In the genomic region with DNA sequence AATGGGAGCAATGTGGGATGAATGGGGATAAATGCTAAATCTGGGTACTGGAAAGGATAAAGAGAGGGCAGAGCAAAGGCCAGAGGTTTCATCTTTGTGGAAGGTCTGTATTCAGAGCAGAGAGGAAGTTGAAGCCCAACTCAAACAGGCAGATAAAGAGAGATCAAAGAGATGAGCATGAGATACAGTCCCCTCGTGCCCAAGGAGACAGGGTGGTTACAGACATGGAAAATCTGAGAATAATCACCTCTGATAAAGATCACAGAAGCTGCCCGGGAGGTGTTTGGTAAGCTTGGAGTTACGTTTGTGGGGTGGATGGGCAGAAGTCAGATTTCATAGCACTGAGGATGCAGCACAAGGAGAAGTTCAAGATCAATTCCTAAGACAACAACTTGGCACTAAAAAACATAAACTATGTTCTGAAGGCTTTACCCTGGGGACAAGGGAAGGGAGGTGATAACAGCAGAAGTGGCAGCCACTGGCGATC, we compare ENCODE assay signal across 8 cellular contexts. TPM values are rescaled to one million over a fixed set of nuclear protein-coding genes. Genes with fewer than 3 reads are reported as not detected.
DNase-seq lines count a peak whose midpoint lies in the region; ATAC-seq and TF ChIP-seq lines count a peak whose summit lies in the region.

No MANE protein-coding gene starts in this region.

- DNase-seq in CD8-positive, alpha-beta T cell: peak in 1 of 7 experiments; percentile 32
- DNase-seq in GM23338 (ENCODE audit: low spot score) (no peak), RWPE2 (ENCODE audit: low spot score) (no peak), mammary epithelial cell (peak; percentile 20), DMS153 treated with DMSO at 0.1 percent for 48 hours (lab: John Stamatoyannopoulos, UW; ENCODE audit: unreplicated experiment) (no peak), UCSD-AML1 (lab: John Stamatoyannopoulos, UW; ENCODE audit: unreplicated experiment) (no peak), endothelial cell (ENCODE audit: low spot score) (no peak)

- H4K20me1 ChIP-seq in GM23338 (replicated peaks; ENCODE audit: insufficient read depth): no peaks in the 10 kb centered on the region
- H4K20me1 ChIP-seq in mammary epithelial cell (ENCODE audit: insufficient read depth, low read length): no peaks in the 10 kb centered on the region

- H3K9me3 ChIP-seq in CD8-positive, alpha-beta T cell (ENCODE audit: low read length): no peaks in the 10 kb centered on the region
- H3K9me3 ChIP-seq in RWPE2 (ENCODE audit: severe bottlenecking) (no peaks in the 10 kb centered on the region), mammary epithelial cell (replicated peaks; ENCODE audit: insufficient read depth, low read length) (no peaks in the 10 kb centered on the region), muscle layer of duodenum (ENCODE audit: control insufficient read depth in 1 of 2, low read length in 2 of 2) (no peaks in the 10 kb centered on the region)

- peaks cover 71% of the 10 kb centered on the region for H3K4me1 Mint-ChIP-seq in CD8-positive, alpha-beta T cell (ENCODE audit: low read depth)
- H3K4me1 Mint-ChIP-seq in GM23338 (peaks cover 13% of the 10 kb centered on the region), endothelial cell (ENCODE audit: unreplicated experiment) (peaks cover 23% of the 10 kb centered on the region)

- H3K4me3 Mint-ChIP-seq in CD8-positive, alpha-beta T cell: peak overlapping the region; percentile 96
- H3K4me3 Mint-ChIP-seq in GM23338: no peak overlapping the region
- H3K4me3 Mint-ChIP-seq in endothelial cell (ENCODE audit: unreplicated experiment): no peak overlapping the region

- H3K4me3 ChIP-seq in CD8-positive, alpha-beta T cell (ENCODE audit: low read depth, low read length): peak overlapping the region; percentile 74
- H3K4me3 ChIP-seq in GM23338 (no peak overlapping the region), RWPE2 (ENCODE audit: severe bottlenecking) (peak overlapping the region; percentile 38), mammary epithelial cell (replicated peaks in 1 of 3; ENCODE audit: insufficient read depth in 1 of 3, low read depth in 2 of 3, low read length in 3 of 3) (peak overlapping the region; percentile 46 to 75 (median 74)), muscle layer of duodenum (ENCODE audit: low read depth in 1 of 2, low read length in 2 of 2) (peak overlapping the region; percentile 76 to 99)

- no peaks in the 10 kb centered on the region for H3K27me3 ChIP-seq in CD8-positive, alpha-beta T cell (ENCODE audit: insufficient read depth, low read length)
- H3K27me3 ChIP-seq in GM23338 (ENCODE audit: insufficient read depth) (no peaks in the 10 kb centered on the region), RWPE2 (ENCODE audit: insufficient read depth, poor library complexity, severe bottlenecking) (no peaks in the 10 kb centered on the region), mammary epithelial cell (ENCODE audit: insufficient read depth, low read length) (no peaks in the 10 kb centered on the region), muscle layer of duodenum (ENCODE audit: low read depth, low read length) (no peaks in the 10 kb centered on the region)

- in situ Hi-C loops in mammary epithelial cell (cut with MboI; ENCODE audit: low sequenced_read_pairs in 2 of 2): loop anchor here in 1 of 2 donors (10.0 kb wide), 1 partner anchor 289 kb away; no protein-coding TSS in a partner anchor

- no peaks in the 10 kb centered on the region for H3F3A ChIP-seq in GM23338 (replicated peaks; ENCODE audit: low read depth)

- H3K36me3 ChIP-seq in CD8-positive, alpha-beta T cell (ENCODE audit: insufficient read depth, low read length): no peaks in the 10 kb centered on the region
- H3K36me3 ChIP-seq in GM23338 (ENCODE audit: insufficient read depth): no peaks in the 10 kb centered on the region
- no peaks in the 10 kb centered on the region for H3K36me3 ChIP-seq in RWPE2 (ENCODE audit: low read depth)
- no peaks in the 10 kb centered on the region for H3K36me3 ChIP-seq in mammary epithelial cell (ENCODE audit: insufficient read depth, low read length)
- H3K36me3 ChIP-seq in muscle layer of duodenum (ENCODE audit: control insufficient read depth in 1 of 2, insufficient read depth in 2 of 2, low read length in 2 of 2): no peaks in the 10 kb centered on the region

- CTCF ChIA-PET in CD8-positive, alpha-beta T cell (lab: Charles Lee): interaction anchor here (1.0 to 4.2 kb wide), 6 partner anchors 8 to 287 kb away, joined by 3 to 39 read pairs (median 4); partner anchors contain the start of gene LIX1
- CTCF ChIA-PET in mammary epithelial cell (lab: Charles Lee; ENCODE audit: low non-redundant PET): no interaction called here

- no peak for TF ChIP-seq CTCF in CD8-positive, alpha-beta T cell (IDR thresholded peaks at IDR 0.05)
- TF ChIP-seq CTCF in GM23338 (conservative IDR thresholded peaks at IDR 0.05; ENCODE audit: low read depth in 2 of 2): no peak
- TF ChIP-seq CTCF in RWPE2 (IDR thresholded peaks at IDR 0.05; ENCODE audit: poor library complexity, severe bottlenecking): no peak
- TF ChIP-seq CTCF in mammary epithelial cell (conservative IDR thresholded peaks at IDR 0.05 in 1 of 2, IDR thresholded peaks at IDR 0.05 in 1 of 2; ENCODE audit: extremely low read depth in 1 of 2, insufficient read depth in 1 of 2, low read depth in 1 of 2, low read length in 2 of 2): no peak
- TF ChIP-seq CTCF in endothelial cell (IDR thresholded peaks at IDR 0.05; ENCODE audit: unreplicated experiment): no peak

- H3K4me2 ChIP-seq in GM23338: no peak overlapping the region
- peak overlapping the region; percentile 90 for H3K4me2 ChIP-seq in mammary epithelial cell (ENCODE audit: insufficient read depth, low read depth, low read length)

- no TSS peak for BruUV-seq in mammary epithelial cell (replicated peaks; lab: Mats Ljungman, UMichigan)

- H3K27ac Mint-ChIP-seq in CD8-positive, alpha-beta T cell: peak overlapping the region; percentile 95
- H3K27ac Mint-ChIP-seq in GM23338 (no peak overlapping the region), endothelial cell (ENCODE audit: unreplicated experiment) (no peak overlapping the region)

- H3K27ac ChIP-seq in CD8-positive, alpha-beta T cell (ENCODE audit: low read depth, low read length): peak overlapping the region; percentile 78
- H3K27ac ChIP-seq in GM23338 (ENCODE audit: low read depth) (no peak overlapping the region), RWPE2 (ENCODE audit: poor library complexity, severe bottlenecking) (peak overlapping the region; percentile 53), mammary epithelial cell (ENCODE audit: insufficient read depth, low read depth, low read length) (peak overlapping the region; percentile 78), muscle layer of duodenum (ENCODE audit: low read length) (peak overlapping the region; percentile 91)

- 6% methylated on average over 4 of the region's 4 CpGs for WGBS in mammary epithelial cell (ENCODE audit: low coverage, missing lambda C conversion rate)

- dilution Hi-C loops in mammary epithelial cell (cut with HindIII; ENCODE audit: low sequenced_read_pairs): loop anchor here (5.0 to 10.0 kb wide), 2 partner anchors 66 to 299 kb away; no protein-coding TSS in a partner anchor

- H3K9me2 ChIP-seq in GM23338 (ENCODE audit: insufficient read depth): no peaks in the 10 kb centered on the region

- ATAC-seq in CD8-positive, alpha-beta T cell: peak; percentile 63
- ATAC-seq in GM23338 (no peak), RWPE2 (ENCODE audit: low read depth) (peak; percentile 6)

- intact Hi-C loops in CD8-positive, alpha-beta T cell (cut with DNase I, micrococcal nuclease): loop anchor here (1.0 to 5.0 kb wide), 5 partner anchors 20 to 1896 kb away; partner anchors contain the start of genes ERAP1 (in 1 of the 2) and RGMB (in 1 of the 2)
- intact Hi-C loops in mammary epithelial cell (cut with micrococcal nuclease): loop anchor here (1.0 to 5.0 kb wide), 4 partner anchors 51 to 264 kb away; partner anchors contain the start of gene ERAP1

- H3K4me1 ChIP-seq in CD8-positive, alpha-beta T cell (ENCODE audit: insufficient read depth, low read length): peaks cover 38% of the 10 kb centered on the region
- H3K4me1 ChIP-seq in GM23338 (ENCODE audit: insufficient read depth) (no peaks in the 10 kb centered on the region; the same call in 1 of the 2 replicates), RWPE2 (ENCODE audit: insufficient read depth, poor library complexity, severe bottlenecking) (peaks cover 7% of the 10 kb centered on the region), mammary epithelial cell (ENCODE audit: insufficient read depth, low read length) (peaks cover 12% of the 10 kb centered on the region), muscle layer of duodenum (ENCODE audit: control insufficient read depth in 1 of 2, insufficient read depth in 2 of 2, low read length in 2 of 2) (peaks cover 0 to 9% of the 10 kb centered on the region in 2 donors)

- H3K27me3 Mint-ChIP-seq in CD8-positive, alpha-beta T cell (ENCODE audit: low read depth): no peaks in the 10 kb centered on the region
- no peaks in the 10 kb centered on the region for H3K27me3 Mint-ChIP-seq in GM23338 (ENCODE audit: insufficient read depth, low read depth, poor library complexity)
- H3K27me3 Mint-ChIP-seq in endothelial cell (ENCODE audit: unreplicated experiment): peaks cover 1% of the 10 kb centered on the region

- H3K9me3 Mint-ChIP-seq in CD8-positive, alpha-beta T cell: no peaks in the 10 kb centered on the region
- H3K9me3 Mint-ChIP-seq in GM23338 (no peaks in the 10 kb centered on the region), endothelial cell (ENCODE audit: unreplicated experiment) (no peaks in the 10 kb centered on the region)

- H2AFZ ChIP-seq in GM23338 (peak overlapping the region; percentile 60; the same call in 1 of the 2 replicates), mammary epithelial cell (ENCODE audit: low read depth, low read length) (peak overlapping the region; percentile 97)

- H3K79me2 ChIP-seq in GM23338 (replicated peaks; ENCODE audit: insufficient read depth) (no peaks in the 10 kb centered on the region), mammary epithelial cell (ENCODE audit: insufficient read depth, low read length) (peaks cover 4% of the 10 kb centered on the region)

- POLR2A ChIA-PET in CD8-positive, alpha-beta T cell (lab: Charles Lee): interaction anchor here (0.6 to 3.9 kb wide), 14 partner anchors 10 to 302 kb away, joined by 3 to 25 read pairs (median 4); partner anchors contain the start of genes ERAP1 and LNPEP

- H3K9ac ChIP-seq in mammary epithelial cell (ENCODE audit: insufficient read depth, low read length): peak overlapping the region; percentile 97

- peaks cover 23% of the 10 kb centered on the region for H3K36me3 Mint-ChIP-seq in CD8-positive, alpha-beta T cell
- H3K36me3 Mint-ChIP-seq in GM23338 (ENCODE audit: low read depth): no peaks in the 10 kb centered on the region
- no peaks in the 10 kb centered on the region for H3K36me3 Mint-ChIP-seq in endothelial cell (ENCODE audit: low read depth, unreplicated experiment)

TF ChIP-seq in GM23338, 12 proteins besides CTCF, POLR2A, EP300 and RAD21 (continues in another document):
- TF ChIP-seq ZNF114 (CRISPR knock-in tag; IDR thresholded peaks at IDR 0.05): no peak
- no peak for TF ChIP-seq EZH2phosphoT487 (IDR thresholded peaks at IDR 0.05; ENCODE audit: unreplicated experiment)

RNA-seq across cellular contexts. Expression of gene ERAP2, which starts 0.5 kb away (rescaled TPM):
- total RNA-seq in CD8-positive, alpha-beta T cell: 10 to 100 TPM; 46.5 to 49.9 TPM
- not detected in 2 replicates for total RNA-seq in GM23338 (2014; rRNA removed; shearing (Covaris generic))
- polyA plus RNA-seq in GM23338 (2016; fragmentation: Nextera tagmentation; extraction: Ambion mirVana) (0.73 TPM in 1 of 2 replicates, not detected in the other), mammary epithelial cell (41.6 TPM)
- total RNA-seq in mammary epithelial cell (10 to 100 TPM in 1 of 2 donors, 1 to 10 TPM in 1; 2.8 to 14.3 TPM), endothelial cell (ENCODE audit: unreplicated experiment) (0.08 TPM)
- 73.1 TPM for polyA minus RNA-seq in mammary epithelial cell
